ENCODE assay signal across 1 cellular context in the genomic region with DNA sequence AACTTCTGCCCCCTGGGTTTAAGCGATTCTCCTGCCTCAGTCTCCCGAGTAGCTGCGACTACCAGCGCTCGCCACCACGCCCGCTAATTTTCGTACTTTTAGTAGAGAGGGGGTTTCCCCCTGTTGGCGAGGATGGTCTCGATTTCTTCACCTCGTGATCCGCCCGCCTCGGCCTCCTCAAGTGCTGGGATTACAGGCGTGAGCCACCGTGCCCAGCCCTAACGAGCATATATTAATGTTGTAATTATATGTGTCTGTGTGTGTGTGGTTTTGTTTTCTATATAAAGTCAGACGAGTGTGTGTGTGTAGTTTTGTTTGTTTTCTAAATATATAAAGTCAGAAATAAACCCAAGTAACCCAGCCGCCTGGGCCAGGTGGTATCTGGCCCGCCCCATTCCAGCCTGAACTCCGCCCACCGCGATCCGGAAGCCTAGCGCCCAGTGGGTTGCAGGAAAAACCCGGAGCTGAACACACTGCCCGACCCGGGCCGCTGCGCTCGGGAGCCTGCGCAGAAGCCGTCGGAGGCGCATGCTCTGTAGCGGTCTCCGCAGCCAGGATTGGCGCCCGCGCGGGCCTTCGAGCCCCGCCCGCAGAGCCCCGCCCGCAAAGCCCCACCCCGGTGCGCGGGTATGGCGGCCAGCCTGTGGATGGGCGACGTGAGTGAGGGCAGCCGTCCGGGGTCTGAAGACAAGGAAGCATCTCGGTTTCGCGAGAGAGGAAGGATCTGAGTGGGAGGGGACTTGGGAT.
TF ChIP-seq lines count a peak whose summit lies in the region.

A gene (plus strand): TSS at position 604 of the 747 bp plus-strand sequence. CDS start 26 bp downstream, at position 630.

TF ChIP-seq in HepG2, 621 proteins besides CTCF, POLR2A, EP300 and RAD21 (continued from another document and continues in another):
- TF ChIP-seq, protein P1, sequence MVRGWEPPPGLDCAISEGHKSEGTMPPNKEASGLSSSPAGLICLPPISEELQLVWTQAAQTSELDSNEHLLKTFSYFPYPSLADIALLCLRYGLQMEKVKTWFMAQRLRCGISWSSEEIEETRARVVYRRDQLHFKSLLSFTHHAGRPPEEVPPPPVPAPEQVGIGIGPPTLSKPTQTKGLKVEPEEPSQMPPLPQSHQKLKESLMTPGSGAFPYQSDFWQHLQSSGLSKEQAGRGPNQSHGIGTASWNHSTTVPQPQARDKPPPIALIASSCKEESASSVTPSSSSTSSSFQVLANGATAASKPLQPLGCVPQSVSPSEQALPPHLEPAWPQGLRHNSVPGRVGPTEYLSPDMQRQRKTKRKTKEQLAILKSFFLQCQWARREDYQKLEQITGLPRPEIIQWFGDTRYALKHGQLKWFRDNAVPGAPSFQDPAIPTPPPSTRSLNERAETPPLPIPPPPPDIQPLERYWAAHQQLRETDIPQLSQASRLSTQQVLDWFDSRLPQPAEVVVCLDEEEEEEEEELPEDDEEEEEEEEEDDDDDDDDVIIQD (CRISPR knock-in tag; IDR thresholded peaks at IDR 0.05; ENCODE audit: low read depth) = peak; percentile 65; the same call in 1 of the 2 replicates
- TF ChIP-seq MAZ (IDR thresholded peaks at IDR 0.05; ENCODE audit: borderline replicate concordance, low read depth, low read length) (peak; percentile 100), MAZ (CRISPR knock-in tag; IDR thresholded peaks at IDR 0.05; ENCODE audit: low read depth) (peak; percentile 99), SIN3A (IDR thresholded peaks at IDR 0.05; ENCODE audit: borderline replicate concordance, low read depth, low read length) (peak; percentile 64; the same call in 1 of the 2 replicates), DNMT3B (CRISPR knock-in tag; conservative IDR thresholded peaks at IDR 0.05) (0 out of 2 replicates have a peak, but pooled peaks have one; percentile 26), ZNF232 (CRISPR knock-in tag; IDR thresholded peaks at IDR 0.05; ENCODE audit: borderline replicate concordance) (0 out of 2 replicates have a peak, but pooled peaks have one; percentile 63), U2AF1 (optimal IDR thresholded peaks at IDR 0.05; ENCODE audit: low read depth, low read length) (no peak), ZNF780A (CRISPR knock-in tag; IDR thresholded peaks at IDR 0.05) (no peak), SUZ12 (IDR thresholded peaks at IDR 0.05; ENCODE audit: low read depth, low read length) (no peak), RFXANK (CRISPR knock-in tag; IDR thresholded peaks at IDR 0.05) (peak; percentile 56; the same call in 1 of the 2 replicates), KLF15 (CRISPR knock-in tag; IDR thresholded peaks at IDR 0.05; ENCODE audit: borderline replicate concordance) (no peak; the same call in 1 of the 2 replicates), TCF12 (IDR thresholded peaks at IDR 0.05) (no peak), TCF12 (CRISPR knock-in tag; IDR thresholded peaks at IDR 0.05) (peak; percentile 50; the same call in 1 of the 2 replicates), ZNF775 (CRISPR knock-in tag; IDR thresholded peaks at IDR 0.05; ENCODE audit: borderline replicate concordance) (no peak), SMAD1 (CRISPR knock-in tag; IDR thresholded peaks at IDR 0.05; ENCODE audit: borderline replicate concordance, low read depth) (no peak; the same call in 1 of the 2 replicates), ZNF354B (CRISPR knock-in tag; IDR thresholded peaks at IDR 0.05) (no peak), ZSCAN21 (CRISPR knock-in tag; IDR thresholded peaks at IDR 0.05; ENCODE audit: borderline replicate concordance) (0 out of 2 replicates have a peak, but pooled peaks have one; percentile 48), MIER2 (CRISPR knock-in tag; IDR thresholded peaks at IDR 0.05) (no peak), ZNF101 (CRISPR knock-in tag; IDR thresholded peaks at IDR 0.05; ENCODE audit: borderline replicate concordance, low read depth) (no peak), PCBP1 (IDR thresholded peaks at IDR 0.05; ENCODE audit: borderline replicate concordance, low read depth, low read length) (peak; percentile 58; the same call in 1 of the 2 replicates), RCOR2 (CRISPR knock-in tag; IDR thresholded peaks at IDR 0.05) (no peak), ZNF567 (CRISPR knock-in tag; IDR thresholded peaks at IDR 0.05; ENCODE audit: borderline replicate concordance) (peak; percentile 70; the same call in 1 of the 2 replicates), MEIS2 (CRISPR knock-in tag; IDR thresholded peaks at IDR 0.05) (no peak), SOX13 (IDR thresholded peaks at IDR 0.05) (no peak), SOX13 (CRISPR knock-in tag; conservative IDR thresholded peaks at IDR 0.05 in 1 of 2, IDR thresholded peaks at IDR 0.05 in 1 of 2) (no peak), ZNF558 (CRISPR knock-in tag; IDR thresholded peaks at IDR 0.05; ENCODE audit: borderline replicate concordance) (peak; percentile 87; the same call in 1 of the 2 replicates), ZNF136 (CRISPR knock-in tag; IDR thresholded peaks at IDR 0.05; ENCODE audit: low read depth) (peak; percentile 92; the same call in 1 of the 2 replicates), BRD4 (CRISPR knock-in tag; IDR thresholded peaks at IDR 0.05) (no peak), HNRNPL (IDR thresholded peaks at IDR 0.05; ENCODE audit: low read depth, low read length) (no peak), DNMT1 (CRISPR knock-in tag; IDR thresholded peaks at IDR 0.05) (no peak), SNAI1 (CRISPR knock-in tag; IDR thresholded peaks at IDR 0.05; ENCODE audit: borderline replicate concordance) (peak; percentile 77; the same call in 1 of the 2 replicates), SOX6 (IDR thresholded peaks at IDR 0.05) (no peak), SOX6 (CRISPR knock-in tag; IDR thresholded peaks at IDR 0.05) (peak; percentile 65), ATF7 (IDR thresholded peaks at IDR 0.05) (no peak), ATF7 (CRISPR knock-in tag; IDR thresholded peaks at IDR 0.05) (no peak; the same call in 1 of the 2 replicates)
- TF ChIP-seq, protein P2, sequence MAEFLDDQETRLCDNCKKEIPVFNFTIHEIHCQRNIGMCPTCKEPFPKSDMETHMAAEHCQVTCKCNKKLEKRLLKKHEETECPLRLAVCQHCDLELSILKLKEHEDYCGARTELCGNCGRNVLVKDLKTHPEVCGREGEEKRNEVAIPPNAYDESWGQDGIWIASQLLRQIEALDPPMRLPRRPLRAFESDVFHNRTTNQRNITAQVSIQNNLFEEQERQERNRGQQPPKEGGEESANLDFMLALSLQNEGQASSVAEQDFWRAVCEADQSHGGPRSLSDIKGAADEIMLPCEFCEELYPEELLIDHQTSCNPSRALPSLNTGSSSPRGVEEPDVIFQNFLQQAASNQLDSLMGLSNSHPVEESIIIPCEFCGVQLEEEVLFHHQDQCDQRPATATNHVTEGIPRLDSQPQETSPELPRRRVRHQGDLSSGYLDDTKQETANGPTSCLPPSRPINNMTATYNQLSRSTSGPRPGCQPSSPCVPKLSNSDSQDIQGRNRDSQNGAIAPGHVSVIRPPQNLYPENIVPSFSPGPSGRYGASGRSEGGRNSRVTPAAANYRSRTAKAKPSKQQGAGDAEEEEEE (CRISPR knock-in tag; IDR thresholded peaks at IDR 0.05; ENCODE audit: borderline replicate concordance) = no peak
- TF ChIP-seq, protein P3, sequence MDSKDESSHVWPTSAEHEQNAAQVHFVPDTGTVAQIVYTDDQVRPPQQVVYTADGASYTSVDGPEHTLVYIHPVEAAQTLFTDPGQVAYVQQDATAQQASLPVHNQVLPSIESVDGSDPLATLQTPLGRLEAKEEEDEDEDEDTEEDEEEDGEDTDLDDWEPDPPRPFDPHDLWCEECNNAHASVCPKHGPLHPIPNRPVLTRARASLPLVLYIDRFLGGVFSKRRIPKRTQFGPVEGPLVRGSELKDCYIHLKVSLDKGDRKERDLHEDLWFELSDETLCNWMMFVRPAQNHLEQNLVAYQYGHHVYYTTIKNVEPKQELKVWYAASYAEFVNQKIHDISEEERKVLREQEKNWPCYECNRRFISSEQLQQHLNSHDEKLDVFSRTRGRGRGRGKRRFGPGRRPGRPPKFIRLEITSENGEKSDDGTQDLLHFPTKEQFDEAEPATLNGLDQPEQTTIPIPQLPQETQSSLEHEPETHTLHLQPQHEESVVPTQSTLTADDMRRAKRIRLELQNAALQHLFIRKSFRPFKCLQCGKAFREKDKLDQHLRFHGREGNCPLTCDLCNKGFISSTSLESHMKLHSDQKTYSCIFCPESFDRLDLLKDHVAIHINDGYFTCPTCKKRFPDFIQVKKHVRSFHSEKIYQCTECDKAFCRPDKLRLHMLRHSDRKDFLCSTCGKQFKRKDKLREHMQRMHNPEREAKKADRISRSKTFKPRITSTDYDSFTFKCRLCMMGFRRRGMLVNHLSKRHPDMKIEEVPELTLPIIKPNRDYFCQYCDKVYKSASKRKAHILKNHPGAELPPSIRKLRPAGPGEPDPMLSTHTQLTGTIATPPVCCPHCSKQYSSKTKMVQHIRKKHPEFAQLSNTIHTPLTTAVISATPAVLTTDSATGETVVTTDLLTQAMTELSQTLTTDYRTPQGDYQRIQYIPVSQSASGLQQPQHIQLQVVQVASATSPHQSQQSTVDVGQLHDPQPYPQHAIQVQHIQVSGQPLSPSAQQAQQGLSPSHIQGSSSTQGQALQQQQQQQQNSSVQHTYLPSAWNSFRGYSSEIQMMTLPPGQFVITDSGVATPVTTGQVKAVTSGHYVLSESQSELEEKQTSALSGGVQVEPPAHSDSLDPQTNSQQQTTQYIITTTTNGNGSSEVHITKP (CRISPR knock-in tag; IDR thresholded peaks at IDR 0.05; ENCODE audit: low read depth) = 0 out of 2 replicates have a peak, but pooled peaks have one; percentile 24
- TF ChIP-seq, protein P4, sequence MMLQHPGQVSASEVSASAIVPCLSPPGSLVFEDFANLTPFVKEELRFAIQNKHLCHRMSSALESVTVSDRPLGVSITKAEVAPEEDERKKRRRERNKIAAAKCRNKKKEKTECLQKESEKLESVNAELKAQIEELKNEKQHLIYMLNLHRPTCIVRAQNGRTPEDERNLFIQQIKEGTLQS (CRISPR knock-in tag; IDR thresholded peaks at IDR 0.05) = no peak; the same call in 1 of the 2 replicates
- TF ChIP-seq, protein P5, sequence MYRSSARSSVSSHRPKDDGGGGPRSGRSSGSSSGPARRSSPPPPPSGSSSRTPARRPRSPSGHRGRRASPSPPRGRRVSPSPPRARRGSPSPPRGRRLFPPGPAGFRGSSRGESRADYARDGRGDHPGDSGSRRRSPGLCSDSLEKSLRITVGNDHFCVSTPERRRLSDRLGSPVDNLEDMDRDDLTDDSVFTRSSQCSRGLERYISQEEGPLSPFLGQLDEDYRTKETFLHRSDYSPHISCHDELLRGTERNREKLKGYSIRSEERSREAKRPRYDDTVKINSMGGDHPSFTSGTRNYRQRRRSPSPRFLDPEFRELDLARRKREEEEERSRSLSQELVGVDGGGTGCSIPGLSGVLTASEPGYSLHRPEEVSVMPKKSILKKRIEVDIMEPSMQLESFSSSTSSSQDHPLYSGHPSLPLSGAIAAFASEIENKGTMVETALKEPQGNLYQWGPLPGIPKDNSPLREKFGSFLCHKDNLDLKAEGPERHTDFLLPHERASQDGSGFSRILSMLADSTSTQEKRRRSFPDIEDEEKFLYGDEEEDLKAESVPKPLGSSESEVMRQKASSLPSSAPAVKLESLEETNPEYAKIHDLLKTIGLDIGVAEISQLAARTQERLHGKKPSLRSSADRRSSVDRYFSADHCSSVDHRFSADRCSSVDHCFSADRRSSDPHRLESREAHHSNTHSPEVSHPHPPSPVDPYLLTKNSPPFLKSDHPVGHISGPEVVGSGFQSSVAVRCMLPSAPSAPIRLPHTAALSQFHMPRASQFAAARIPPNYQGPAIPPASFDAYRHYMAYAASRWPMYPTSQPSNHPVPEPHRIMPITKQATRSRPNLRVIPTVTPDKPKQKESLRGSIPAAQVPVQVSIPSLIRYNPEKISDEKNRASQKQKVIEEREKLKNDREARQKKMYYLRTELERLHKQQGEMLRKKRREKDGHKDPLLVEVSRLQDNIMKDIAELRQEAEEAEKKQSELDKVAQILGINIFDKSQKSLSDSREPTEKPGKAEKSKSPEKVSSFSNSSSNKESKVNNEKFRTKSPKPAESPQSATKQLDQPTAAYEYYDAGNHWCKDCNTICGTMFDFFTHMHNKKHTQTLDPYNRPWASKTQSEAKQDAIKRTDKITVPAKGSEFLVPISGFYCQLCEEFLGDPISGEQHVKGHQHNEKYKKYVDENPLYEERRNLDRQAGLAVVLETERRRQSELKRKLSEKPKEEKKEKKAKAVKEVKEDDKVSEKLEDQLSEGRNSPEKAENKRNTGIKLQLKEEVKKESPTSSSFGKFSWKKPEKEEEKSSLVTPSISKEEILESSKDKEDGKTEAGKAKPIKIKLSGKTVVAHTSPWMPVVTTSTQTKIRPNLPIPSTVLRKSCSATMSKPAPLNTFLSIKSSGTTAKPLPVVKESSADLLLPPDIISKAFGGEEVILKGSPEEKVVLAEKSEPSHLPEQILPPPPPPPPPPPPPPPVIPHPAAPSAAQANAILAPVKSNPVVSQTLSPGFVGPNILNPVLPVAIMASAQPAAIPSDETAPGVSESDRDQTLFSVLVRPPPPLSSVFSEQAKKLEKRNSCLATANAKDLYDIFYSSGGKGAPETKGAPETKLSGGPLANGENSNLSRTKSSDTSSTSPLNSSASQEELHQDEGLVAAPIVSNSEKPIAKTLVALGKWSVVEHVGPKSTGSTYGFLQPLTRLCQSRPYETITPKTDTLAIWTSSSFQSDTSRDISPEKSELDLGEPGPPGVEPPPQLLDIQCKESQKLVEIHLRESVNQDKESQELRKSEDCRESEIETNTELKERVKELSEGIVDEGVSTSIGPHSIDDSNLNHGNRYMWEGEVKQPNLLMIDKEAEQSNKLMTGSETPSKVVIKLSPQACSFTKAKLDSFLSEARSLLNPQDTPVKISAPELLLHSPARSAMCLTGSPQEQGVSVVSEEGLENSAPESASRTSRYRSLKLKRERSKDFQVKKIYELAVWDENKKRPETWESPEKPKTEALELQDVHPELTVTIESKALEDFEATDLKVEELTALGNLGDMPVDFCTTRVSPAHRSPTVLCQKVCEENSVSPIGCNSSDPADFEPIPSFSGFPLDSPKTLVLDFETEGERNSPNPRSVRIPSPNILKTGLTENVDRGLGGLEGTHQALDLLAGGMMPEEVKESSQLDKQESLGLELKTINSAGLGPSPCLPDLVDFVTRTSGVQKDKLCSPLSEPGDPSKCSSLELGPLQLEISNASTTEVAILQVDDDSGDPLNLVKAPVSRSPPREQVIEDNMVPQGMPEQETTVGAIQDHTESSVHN (CRISPR knock-in tag; IDR thresholded peaks at IDR 0.05) = no peak
- TF ChIP-seq, protein P6, sequence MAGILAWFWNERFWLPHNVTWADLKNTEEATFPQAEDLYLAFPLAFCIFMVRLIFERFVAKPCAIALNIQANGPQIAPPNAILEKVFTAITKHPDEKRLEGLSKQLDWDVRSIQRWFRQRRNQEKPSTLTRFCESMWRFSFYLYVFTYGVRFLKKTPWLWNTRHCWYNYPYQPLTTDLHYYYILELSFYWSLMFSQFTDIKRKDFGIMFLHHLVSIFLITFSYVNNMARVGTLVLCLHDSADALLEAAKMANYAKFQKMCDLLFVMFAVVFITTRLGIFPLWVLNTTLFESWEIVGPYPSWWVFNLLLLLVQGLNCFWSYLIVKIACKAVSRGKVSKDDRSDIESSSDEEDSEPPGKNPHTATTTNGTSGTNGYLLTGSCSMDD (CRISPR knock-in tag; IDR thresholded peaks at IDR 0.05) = no peak
- TF ChIP-seq, protein P7, sequence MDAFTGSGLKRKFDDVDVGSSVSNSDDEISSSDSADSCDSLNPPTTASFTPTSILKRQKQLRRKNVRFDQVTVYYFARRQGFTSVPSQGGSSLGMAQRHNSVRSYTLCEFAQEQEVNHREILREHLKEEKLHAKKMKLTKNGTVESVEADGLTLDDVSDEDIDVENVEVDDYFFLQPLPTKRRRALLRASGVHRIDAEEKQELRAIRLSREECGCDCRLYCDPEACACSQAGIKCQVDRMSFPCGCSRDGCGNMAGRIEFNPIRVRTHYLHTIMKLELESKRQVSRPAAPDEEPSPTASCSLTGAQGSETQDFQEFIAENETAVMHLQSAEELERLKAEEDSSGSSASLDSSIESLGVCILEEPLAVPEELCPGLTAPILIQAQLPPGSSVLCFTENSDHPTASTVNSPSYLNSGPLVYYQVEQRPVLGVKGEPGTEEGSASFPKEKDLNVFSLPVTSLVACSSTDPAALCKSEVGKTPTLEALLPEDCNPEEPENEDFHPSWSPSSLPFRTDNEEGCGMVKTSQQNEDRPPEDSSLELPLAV (CRISPR knock-in tag; conservative IDR thresholded peaks at IDR 0.05; ENCODE audit: low read depth) = no peak
